ENCODE assay signal across 1 cellular context in genomic region chr16:66924527-66925321, GRCh38.
TF ChIP-seq lines count a peak whose summit lies in the region.

No MANE protein-coding gene starts in this region.

TF ChIP-seq in HepG2, 621 proteins besides CTCF, POLR2A, EP300 and RAD21 (continued from another document and continues in another):
- TF ChIP-seq, protein P1, sequence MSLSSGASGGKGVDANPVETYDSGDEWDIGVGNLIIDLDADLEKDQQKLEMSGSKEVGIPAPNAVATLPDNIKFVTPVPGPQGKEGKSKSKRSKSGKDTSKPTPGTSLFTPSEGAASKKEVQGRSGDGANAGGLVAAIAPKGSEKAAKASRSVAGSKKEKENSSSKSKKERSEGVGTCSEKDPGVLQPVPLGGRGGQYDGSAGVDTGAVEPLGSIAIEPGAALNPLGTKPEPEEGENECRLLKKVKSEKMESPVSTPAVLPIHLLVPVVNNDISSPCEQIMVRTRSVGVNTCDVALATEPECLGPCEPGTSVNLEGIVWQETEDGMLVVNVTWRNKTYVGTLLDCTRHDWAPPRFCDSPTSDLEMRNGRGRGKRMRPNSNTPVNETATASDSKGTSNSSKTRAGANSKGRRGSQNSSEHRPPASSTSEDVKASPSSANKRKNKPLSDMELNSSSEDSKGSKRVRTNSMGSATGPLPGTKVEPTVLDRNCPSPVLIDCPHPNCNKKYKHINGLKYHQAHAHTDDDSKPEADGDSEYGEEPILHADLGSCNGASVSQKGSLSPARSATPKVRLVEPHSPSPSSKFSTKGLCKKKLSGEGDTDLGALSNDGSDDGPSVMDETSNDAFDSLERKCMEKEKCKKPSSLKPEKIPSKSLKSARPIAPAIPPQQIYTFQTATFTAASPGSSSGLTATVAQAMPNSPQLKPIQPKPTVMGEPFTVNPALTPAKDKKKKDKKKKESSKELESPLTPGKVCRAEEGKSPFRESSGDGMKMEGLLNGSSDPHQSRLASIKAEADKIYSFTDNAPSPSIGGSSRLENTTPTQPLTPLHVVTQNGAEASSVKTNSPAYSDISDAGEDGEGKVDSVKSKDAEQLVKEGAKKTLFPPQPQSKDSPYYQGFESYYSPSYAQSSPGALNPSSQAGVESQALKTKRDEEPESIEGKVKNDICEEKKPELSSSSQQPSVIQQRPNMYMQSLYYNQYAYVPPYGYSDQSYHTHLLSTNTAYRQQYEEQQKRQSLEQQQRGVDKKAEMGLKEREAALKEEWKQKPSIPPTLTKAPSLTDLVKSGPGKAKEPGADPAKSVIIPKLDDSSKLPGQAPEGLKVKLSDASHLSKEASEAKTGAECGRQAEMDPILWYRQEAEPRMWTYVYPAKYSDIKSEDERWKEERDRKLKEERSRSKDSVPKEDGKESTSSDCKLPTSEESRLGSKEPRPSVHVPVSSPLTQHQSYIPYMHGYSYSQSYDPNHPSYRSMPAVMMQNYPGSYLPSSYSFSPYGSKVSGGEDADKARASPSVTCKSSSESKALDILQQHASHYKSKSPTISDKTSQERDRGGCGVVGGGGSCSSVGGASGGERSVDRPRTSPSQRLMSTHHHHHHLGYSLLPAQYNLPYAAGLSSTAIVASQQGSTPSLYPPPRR (CRISPR knock-in tag; IDR thresholded peaks at IDR 0.05; ENCODE audit: borderline replicate concordance), result no peak
- TF ChIP-seq ZNF350 (CRISPR knock-in tag; IDR thresholded peaks at IDR 0.05; ENCODE audit: borderline replicate concordance, low read depth) (no peak), LRRFIP1 (CRISPR knock-in tag; conservative IDR thresholded peaks at IDR 0.05) (no peak), HNRNPH1 (optimal IDR thresholded peaks at IDR 0.05; ENCODE audit: low read depth, low read length) (no peak), HNF4A (CRISPR knock-in tag; IDR thresholded peaks at IDR 0.05) (no peak), UBTF (CRISPR knock-in tag; IDR thresholded peaks at IDR 0.05) (peak; percentile 44; the same call in 1 of the 2 replicates), TARDBP (CRISPR knock-in tag; IDR thresholded peaks at IDR 0.05) (no peak), KDM5B (CRISPR knock-in tag; IDR thresholded peaks at IDR 0.05; ENCODE audit: borderline replicate concordance) (no peak), RBFOX2 (IDR thresholded peaks at IDR 0.05; ENCODE audit: low read depth, low read length) (no peak; the same call in 1 of the 2 replicates), ZNF24 (IDR thresholded peaks at IDR 0.05) (no peak), SOX5 (CRISPR knock-in tag; IDR thresholded peaks at IDR 0.05; ENCODE audit: borderline replicate concordance) (no peak), FLYWCH1 (CRISPR knock-in tag; IDR thresholded peaks at IDR 0.05) (no peak), ZNF792 (CRISPR knock-in tag; IDR thresholded peaks at IDR 0.05) (0 out of 2 replicates have a peak, but pooled peaks have one; percentile 2), SNRNP70 (IDR thresholded peaks at IDR 0.05; ENCODE audit: low read depth, low read length) (no peak), SALL1 (CRISPR knock-in tag; IDR thresholded peaks at IDR 0.05) (peak; percentile 9; the same call in 1 of the 2 replicates), ZNF552 (CRISPR knock-in tag; IDR thresholded peaks at IDR 0.05; ENCODE audit: borderline replicate concordance) (no peak), TEAD2 (CRISPR knock-in tag; IDR thresholded peaks at IDR 0.05) (no peak), BCL3 (CRISPR knock-in tag; IDR thresholded peaks at IDR 0.05) (no peak), POLR2AphosphoS5 (IDR thresholded peaks at IDR 0.05; ENCODE audit: low read depth, low read length) (no peak), FOSL1 (CRISPR knock-in tag; IDR thresholded peaks at IDR 0.05; ENCODE audit: borderline replicate concordance) (no peak), ZNF629 (CRISPR knock-in tag; conservative IDR thresholded peaks at IDR 0.05) (no peak), RBM22 (optimal IDR thresholded peaks at IDR 0.05; ENCODE audit: low read length) (no peak), HNRNPL (IDR thresholded peaks at IDR 0.05; ENCODE audit: low read depth, low read length) (no peak), HMGXB4 (CRISPR knock-in tag; IDR thresholded peaks at IDR 0.05; ENCODE audit: borderline replicate concordance in 1 of 2, low read depth in 1 of 2) (peak in 1 of 2 experiments; percentile 38; a peak in 1 of 4 replicates)
- TF ChIP-seq, protein P2, sequence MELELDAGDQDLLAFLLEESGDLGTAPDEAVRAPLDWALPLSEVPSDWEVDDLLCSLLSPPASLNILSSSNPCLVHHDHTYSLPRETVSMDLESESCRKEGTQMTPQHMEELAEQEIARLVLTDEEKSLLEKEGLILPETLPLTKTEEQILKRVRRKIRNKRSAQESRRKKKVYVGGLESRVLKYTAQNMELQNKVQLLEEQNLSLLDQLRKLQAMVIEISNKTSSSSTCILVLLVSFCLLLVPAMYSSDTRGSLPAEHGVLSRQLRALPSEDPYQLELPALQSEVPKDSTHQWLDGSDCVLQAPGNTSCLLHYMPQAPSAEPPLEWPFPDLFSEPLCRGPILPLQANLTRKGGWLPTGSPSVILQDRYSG (CRISPR knock-in tag; IDR thresholded peaks at IDR 0.05), result no peak
- TF ChIP-seq, protein P3, sequence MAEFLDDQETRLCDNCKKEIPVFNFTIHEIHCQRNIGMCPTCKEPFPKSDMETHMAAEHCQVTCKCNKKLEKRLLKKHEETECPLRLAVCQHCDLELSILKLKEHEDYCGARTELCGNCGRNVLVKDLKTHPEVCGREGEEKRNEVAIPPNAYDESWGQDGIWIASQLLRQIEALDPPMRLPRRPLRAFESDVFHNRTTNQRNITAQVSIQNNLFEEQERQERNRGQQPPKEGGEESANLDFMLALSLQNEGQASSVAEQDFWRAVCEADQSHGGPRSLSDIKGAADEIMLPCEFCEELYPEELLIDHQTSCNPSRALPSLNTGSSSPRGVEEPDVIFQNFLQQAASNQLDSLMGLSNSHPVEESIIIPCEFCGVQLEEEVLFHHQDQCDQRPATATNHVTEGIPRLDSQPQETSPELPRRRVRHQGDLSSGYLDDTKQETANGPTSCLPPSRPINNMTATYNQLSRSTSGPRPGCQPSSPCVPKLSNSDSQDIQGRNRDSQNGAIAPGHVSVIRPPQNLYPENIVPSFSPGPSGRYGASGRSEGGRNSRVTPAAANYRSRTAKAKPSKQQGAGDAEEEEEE (CRISPR knock-in tag; IDR thresholded peaks at IDR 0.05; ENCODE audit: borderline replicate concordance), result no peak
- TF ChIP-seq, protein P4, sequence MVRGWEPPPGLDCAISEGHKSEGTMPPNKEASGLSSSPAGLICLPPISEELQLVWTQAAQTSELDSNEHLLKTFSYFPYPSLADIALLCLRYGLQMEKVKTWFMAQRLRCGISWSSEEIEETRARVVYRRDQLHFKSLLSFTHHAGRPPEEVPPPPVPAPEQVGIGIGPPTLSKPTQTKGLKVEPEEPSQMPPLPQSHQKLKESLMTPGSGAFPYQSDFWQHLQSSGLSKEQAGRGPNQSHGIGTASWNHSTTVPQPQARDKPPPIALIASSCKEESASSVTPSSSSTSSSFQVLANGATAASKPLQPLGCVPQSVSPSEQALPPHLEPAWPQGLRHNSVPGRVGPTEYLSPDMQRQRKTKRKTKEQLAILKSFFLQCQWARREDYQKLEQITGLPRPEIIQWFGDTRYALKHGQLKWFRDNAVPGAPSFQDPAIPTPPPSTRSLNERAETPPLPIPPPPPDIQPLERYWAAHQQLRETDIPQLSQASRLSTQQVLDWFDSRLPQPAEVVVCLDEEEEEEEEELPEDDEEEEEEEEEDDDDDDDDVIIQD (CRISPR knock-in tag; IDR thresholded peaks at IDR 0.05; ENCODE audit: low read depth), result no peak
- TF ChIP-seq, protein P5, sequence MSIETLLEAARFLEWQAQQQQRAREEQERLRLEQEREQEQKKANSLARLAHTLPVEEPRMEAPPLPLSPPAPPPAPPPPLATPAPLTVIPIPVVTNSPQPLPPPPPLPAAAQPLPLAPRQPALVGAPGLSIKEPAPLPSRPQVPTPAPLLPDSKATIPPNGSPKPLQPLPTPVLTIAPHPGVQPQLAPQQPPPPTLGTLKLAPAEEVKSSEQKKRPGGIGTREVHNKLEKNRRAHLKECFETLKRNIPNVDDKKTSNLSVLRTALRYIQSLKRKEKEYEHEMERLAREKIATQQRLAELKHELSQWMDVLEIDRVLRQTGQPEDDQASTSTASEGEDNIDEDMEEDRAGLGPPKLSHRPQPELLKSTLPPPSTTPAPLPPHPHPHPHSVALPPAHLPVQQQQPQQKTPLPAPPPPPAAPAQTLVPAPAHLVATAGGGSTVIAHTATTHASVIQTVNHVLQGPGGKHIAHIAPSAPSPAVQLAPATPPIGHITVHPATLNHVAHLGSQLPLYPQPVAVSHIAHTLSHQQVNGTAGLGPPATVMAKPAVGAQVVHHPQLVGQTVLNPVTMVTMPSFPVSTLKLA (IDR thresholded peaks at IDR 0.05), result no peak
- TF ChIP-seq, protein P6, sequence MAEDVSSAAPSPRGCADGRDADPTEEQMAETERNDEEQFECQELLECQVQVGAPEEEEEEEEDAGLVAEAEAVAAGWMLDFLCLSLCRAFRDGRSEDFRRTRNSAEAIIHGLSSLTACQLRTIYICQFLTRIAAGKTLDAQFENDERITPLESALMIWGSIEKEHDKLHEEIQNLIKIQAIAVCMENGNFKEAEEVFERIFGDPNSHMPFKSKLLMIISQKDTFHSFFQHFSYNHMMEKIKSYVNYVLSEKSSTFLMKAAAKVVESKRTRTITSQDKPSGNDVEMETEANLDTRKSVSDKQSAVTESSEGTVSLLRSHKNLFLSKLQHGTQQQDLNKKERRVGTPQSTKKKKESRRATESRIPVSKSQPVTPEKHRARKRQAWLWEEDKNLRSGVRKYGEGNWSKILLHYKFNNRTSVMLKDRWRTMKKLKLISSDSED (CRISPR knock-in tag; IDR thresholded peaks at IDR 0.05), result no peak
- TF ChIP-seq, protein P7, sequence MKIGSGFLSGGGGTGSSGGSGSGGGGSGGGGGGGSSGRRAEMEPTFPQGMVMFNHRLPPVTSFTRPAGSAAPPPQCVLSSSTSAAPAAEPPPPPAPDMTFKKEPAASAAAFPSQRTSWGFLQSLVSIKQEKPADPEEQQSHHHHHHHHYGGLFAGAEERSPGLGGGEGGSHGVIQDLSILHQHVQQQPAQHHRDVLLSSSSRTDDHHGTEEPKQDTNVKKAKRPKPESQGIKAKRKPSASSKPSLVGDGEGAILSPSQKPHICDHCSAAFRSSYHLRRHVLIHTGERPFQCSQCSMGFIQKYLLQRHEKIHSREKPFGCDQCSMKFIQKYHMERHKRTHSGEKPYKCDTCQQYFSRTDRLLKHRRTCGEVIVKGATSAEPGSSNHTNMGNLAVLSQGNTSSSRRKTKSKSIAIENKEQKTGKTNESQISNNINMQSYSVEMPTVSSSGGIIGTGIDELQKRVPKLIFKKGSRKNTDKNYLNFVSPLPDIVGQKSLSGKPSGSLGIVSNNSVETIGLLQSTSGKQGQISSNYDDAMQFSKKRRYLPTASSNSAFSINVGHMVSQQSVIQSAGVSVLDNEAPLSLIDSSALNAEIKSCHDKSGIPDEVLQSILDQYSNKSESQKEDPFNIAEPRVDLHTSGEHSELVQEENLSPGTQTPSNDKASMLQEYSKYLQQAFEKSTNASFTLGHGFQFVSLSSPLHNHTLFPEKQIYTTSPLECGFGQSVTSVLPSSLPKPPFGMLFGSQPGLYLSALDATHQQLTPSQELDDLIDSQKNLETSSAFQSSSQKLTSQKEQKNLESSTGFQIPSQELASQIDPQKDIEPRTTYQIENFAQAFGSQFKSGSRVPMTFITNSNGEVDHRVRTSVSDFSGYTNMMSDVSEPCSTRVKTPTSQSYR (CRISPR knock-in tag; IDR thresholded peaks at IDR 0.05; ENCODE audit: borderline replicate concordance), result no peak
